ENCODE assay signal across 23 cellular contexts in genomic region chr6:161230339-161230738, GRCh38.
"Had no signal": no experiment of that assay in that cellular context is flagged by ENCODE, and none has a peak within 500 bp of the region (broad histone marks: within the 10 kb centered on the region; RNA-seq: fewer than 3 reads in every experiment).

No MANE protein-coding gene starts in this region.

- H3K36me3 ChIP-seq: colonic mucosa, gastrocnemius medialis, neural progenitor cell, prostate gland, right atrium auricular region, stomach, thyroid gland had no signal

- FAIRE-seq: kidney had no signal

- H3K9ac ChIP-seq: neural progenitor cell had no signal

- H3K4me1 ChIP-seq: colonic mucosa had no signal

- H3K4me2 ChIP-seq: neural progenitor cell had no signal

- H3K27ac Mint-ChIP-seq: memory B cell had no signal

- H3K27ac ChIP-seq: gastrocnemius medialis, neural progenitor cell, right atrium auricular region, thyroid gland had no signal

- H2AFZ ChIP-seq: neural progenitor cell had no signal

- H3K27me3 ChIP-seq: colonic mucosa, gastrocnemius medialis, neural progenitor cell, right atrium auricular region, stomach, thyroid gland had no signal

- H3K9me3 Mint-ChIP-seq: memory B cell; nephron; stimulated activated effector memory CD8-positive, alpha-beta T cell treated with anti-CD3 and anti-CD28 coated beads, Interleukin-12 subunit alpha, Interleukin-12 subunit beta, amount 100 ng/mL, for 72 hours had no signal

- H3K4me3 ChIP-seq: colonic mucosa, gastrocnemius medialis, lung, neural progenitor cell, prostate gland, right atrium auricular region, stomach, thyroid gland had no signal

- H3K9me3 ChIP-seq: colonic mucosa, gastrocnemius medialis, prostate gland, right atrium auricular region, stomach, thyroid gland had no signal

- DNase-seq: colonic mucosa; dermis blood vessel endothelial cell; effector CD4-positive, alpha-beta T cell; foreskin fibroblast; gastrocnemius medialis; head of caudate nucleus; kidney; stimulated activated CD4-positive, alpha-beta T cell treated with anti-CD3 and anti-CD28 coated beads, Interleukin-2, amount 100 ng/mL, for 24 hours; stimulated activated CD4-positive, alpha-beta T cell treated with anti-CD3 and anti-CD28 coated beads, Interleukin-4, amount 100 ng/mL, for 24 hours; stimulated activated naive CD4-positive, alpha-beta T cell treated with Interleukin-2 at 50 U/mL for 16 hours; stomach; thyroid gland; trophoblast cell had no signal

- ATAC-seq: esophagus mucosa; gastrocnemius medialis; left lobe of liver; sciatic nerve; stimulated activated effector memory CD8-positive, alpha-beta T cell treated with anti-CD3 and anti-CD28 coated beads, Interleukin-12 subunit alpha, Interleukin-12 subunit beta, amount 100 ng/mL, for 72 hours had no signal

- H3K4me3 Mint-ChIP-seq: memory B cell, nephron had no signal
